13 cellular contexts compared by ENCODE assay signal in genomic region chr1:209405183-209405823, GRCh38.
DNase-seq lines count a peak whose midpoint lies in the region; ATAC-seq and TF ChIP-seq lines count a peak whose summit lies in the region.
"Had no signal": no experiment of that assay in that cellular context is flagged by ENCODE, and none has a peak within 500 bp of the region (broad histone marks: within the 10 kb centered on the region; RNA-seq: fewer than 3 reads in every experiment).

No MANE protein-coding gene starts in this region.

- H3K27me3 ChIP-seq in AG04450 (ENCODE audit: control insufficient read depth, insufficient read depth, low read length) = no peaks in the 10 kb centered on the region
- H3K27me3 ChIP-seq in HUES6 (ENCODE audit: control insufficient read depth, insufficient read depth, low read length) = no peaks in the 10 kb centered on the region
- H3K27me3 ChIP-seq in iPS-18a (ENCODE audit: control insufficient read depth, insufficient read depth, low read length) = no peaks in the 10 kb centered on the region

- H3K4me3 ChIP-seq in AG04450 (ENCODE audit: low read depth, low read length) = peak overlapping the region; percentile 8; the same call in 1 of the 2 replicates
- peak overlapping the region; percentile 19 for H3K4me3 ChIP-seq in HUES6 (ENCODE audit: low read depth, low read length)
- H3K4me3 ChIP-seq in astrocyte of the cerebellum (ENCODE audit: low read depth, low read length) = no peak overlapping the region
- H3K4me3 ChIP-seq in iPS-18a (ENCODE audit: low read length) = peak overlapping the region; percentile 16

- CTCF ChIA-PET in AG04450 (lab: Charles Lee) = interaction anchor here (0.6 to 2.9 kb wide), 5 partner anchors 15 to 161 kb away, joined by 3 to 26 read pairs (median 3); no protein-coding TSS in a partner anchor

- POLR2A ChIA-PET in AG04450 (lab: Yijun Ruan, JAX) = interaction anchor here (0.6 to 1.0 kb wide), 4 partner anchors 10 to 30 kb away, joined by 3 to 5 read pairs (median 3); no protein-coding TSS in a partner anchor

- in situ Hi-C loops in astrocyte of the cerebellum (cut with HindIII; ENCODE audit: low sequenced_read_pairs) = no loop called here

- H3K9ac ChIP-seq in HUES6 (ENCODE audit: low read length) (peak overlapping the region; percentile 18), iPS-18a (ENCODE audit: low read length) (peak overlapping the region; percentile 6)

- H3K9me3 ChIP-seq in AG04450 (ENCODE audit: control insufficient read depth, insufficient read depth, low read length) (peaks cover 3% of the 10 kb centered on the region), HUES6 (ENCODE audit: control insufficient read depth, insufficient read depth, low read depth, low read length) (no peaks in the 10 kb centered on the region), iPS-18a (ENCODE audit: control insufficient read depth, low read depth, low read length) (no peaks in the 10 kb centered on the region)
- H3K9me3 ChIP-seq: BE2C had no signal

- no peaks in the 10 kb centered on the region for H3K36me3 ChIP-seq in HUES6 (ENCODE audit: control insufficient read depth, insufficient read depth, low read length)
- H3K36me3 ChIP-seq in iPS-18a (ENCODE audit: control insufficient read depth, low read depth, low read length) = no peaks in the 10 kb centered on the region
- H3K36me3 ChIP-seq: BE2C had no signal

- DNase-seq in AG04450 (ENCODE audit: low read depth, low spot score) (peak; percentile 15), astrocyte of the cerebellum (ENCODE audit: low read depth) (peak; percentile 60), putamen (ENCODE audit: low spot score) (no peak)
- no peak for DNase-seq in activated CD4-positive, CD25-positive, alpha-beta regulatory T cell treated with anti-CD3 and anti-CD28 coated beads, Interleukin-2, amount 50 U/mL, for 72 hours
- DNase-seq: activated CD4-positive, alpha-beta T cell treated with anti-CD3 and anti-CD28 coated beads, Interleukin-2, amount 50 U/mL, for 4 hours; activated naive CD8-positive, alpha-beta T cell treated with anti-CD3 and anti-CD28 coated beads for 36 hours; BE2C had no signal

- TF ChIP-seq CTCF in AG04450 (IDR thresholded peaks at IDR 0.05; ENCODE audit: low read depth, low read length) (no peak), astrocyte of the cerebellum (IDR thresholded peaks at IDR 0.05; ENCODE audit: low read depth, low read length, missing control alignments) (no peak)

- H3K4me1 ChIP-seq in HUES6 (ENCODE audit: control insufficient read depth, insufficient read depth, low read length) (peaks cover 41% of the 10 kb centered on the region), iPS-18a (ENCODE audit: control insufficient read depth, low read depth, low read length) (peaks cover 34% of the 10 kb centered on the region)
- H3K4me1 ChIP-seq: BE2C had no signal

- ATAC-seq in HG03095 (IDR thresholded peaks at IDR 0.05; ENCODE audit: unreplicated experiment) (no peak), HG02588 (IDR thresholded peaks at IDR 0.05; ENCODE audit: unreplicated experiment) (no peak)
- ATAC-seq: HepG2, left ventricle myocardium superior had no signal

- H3K27ac ChIP-seq in AG04450 (ENCODE audit: low read depth, low read length) = no peak overlapping the region
- H3K27ac ChIP-seq in HUES6 (ENCODE audit: low read depth, low read length) = peak overlapping the region; percentile 76
- peak overlapping the region; percentile 47 for H3K27ac ChIP-seq in iPS-18a (ENCODE audit: low read length)

Comparison
In these comparisons a context has a peak if more than half of its experiments do, and no peak if none do; other contexts are left out.
1. DNase-seq: peak in AG04450 (single experiment) and astrocyte of the cerebellum (single experiment); none in putamen (single experiment) and activated CD4-positive, CD25-positive, alpha-beta regulatory T cell treated with anti-CD3 and anti-CD28 coated beads, Interleukin-2, amount 50 U/mL, for 72 hours (single experiment).